Comparison of ENCODE assay signal across 8 cellular contexts in the genomic region with DNA sequence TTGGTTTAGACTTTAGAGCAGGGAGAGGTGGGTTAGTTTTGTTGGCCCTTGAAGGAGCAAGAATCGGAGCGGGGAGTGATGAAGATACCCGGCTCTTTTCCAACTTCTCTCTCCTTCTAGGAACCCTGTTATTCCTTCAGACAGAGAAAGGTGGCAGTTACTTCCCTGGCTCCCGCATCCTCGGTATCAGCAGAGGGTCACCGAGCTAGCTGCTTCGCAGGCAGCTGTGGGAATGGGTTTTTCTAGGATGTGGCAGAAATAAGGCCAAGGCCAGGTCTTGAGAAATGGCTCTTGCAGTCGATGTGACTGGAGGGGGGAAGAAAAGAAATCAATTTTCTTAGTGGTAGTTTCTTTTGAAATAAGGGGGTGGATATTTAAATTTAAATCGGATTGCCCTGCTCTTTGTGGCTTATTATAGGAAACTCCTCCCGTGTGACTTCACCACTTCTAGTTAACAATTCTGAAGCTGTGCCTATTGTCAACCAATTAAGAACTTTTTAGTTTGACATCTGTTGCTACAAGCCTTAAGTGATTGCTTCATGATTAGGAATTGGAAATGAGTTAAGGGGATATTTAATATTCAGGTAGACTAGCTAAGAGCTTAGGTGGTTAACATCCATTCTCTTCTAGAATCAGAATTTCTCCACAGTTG. TPM values are rescaled to one million over a fixed set of nuclear protein-coding genes. Genes with fewer than 3 reads are reported as not detected.
DNase-seq lines count a peak whose midpoint lies in the region; ATAC-seq and TF ChIP-seq lines count a peak whose summit lies in the region.

No MANE protein-coding gene starts in this region.

- WGBS in gastroesophageal sphincter (ENCODE audit: low coverage in 1 of 2), 2 donors = 0 to 2% methylated on average over 6 to 10 of the region's 10 CpGs

- no peak for DNase-seq in HCT116 (ENCODE audit: low read depth, low spot score)
- DNase-seq in T-helper 17 cell = no peak
- no peak for DNase-seq in effector CD8-positive, alpha-beta T cell (lab: John Stamatoyannopoulos, UW)
- no peak for DNase-seq in NCI-H1436 (lab: John Stamatoyannopoulos, UW)
- DNase-seq in stimulated activated CD8-positive, alpha-beta memory T cell treated with anti-CD3 and anti-CD28 coated beads, Interleukin-4, amount 100 ng/mL, for 48 hours = no peak

- H3K4me3 ChIP-seq in HCT116 (replicated peaks in 1 of 2; ENCODE audit: low read depth in 1 of 2, low read length in 2 of 2) = peak overlapping the region; percentile 55 to 97
- peak overlapping the region; percentile 75 to 98 for H3K4me3 ChIP-seq in gastroesophageal sphincter
- H3K4me3 ChIP-seq in skin epidermis = peak overlapping the region; percentile 64 to 99 (median 96)

- no peak overlapping the region for H2AFZ ChIP-seq in HCT116 (ENCODE audit: low read depth, low read length, poor library complexity, severe bottlenecking)

- CTCF ChIA-PET in HCT116 (lab: Charles Lee) = no interaction called here

- H4K20me1 ChIP-seq in HCT116 (ENCODE audit: insufficient read depth) = no peaks in the 10 kb centered on the region

- no peaks in the 10 kb centered on the region for H3K27me3 Mint-ChIP-seq in T-helper 17 cell

- H3K4me3 Mint-ChIP-seq in T-helper 17 cell = peak overlapping the region; percentile 89

- peaks cover 11% of the 10 kb centered on the region for H3K36me3 Mint-ChIP-seq in T-helper 17 cell (ENCODE audit: low read depth)

- no peaks in the 10 kb centered on the region for H3K9me3 ChIP-seq in HCT116 (ENCODE audit: control insufficient read depth in 1 of 2, insufficient read depth in 1 of 2, low read depth in 1 of 2, low read length in 2 of 2)
- H3K9me3 ChIP-seq in T-helper 17 cell (ENCODE audit: control insufficient read depth, low read length, poor library complexity, severe bottlenecking) = no peaks in the 10 kb centered on the region
- H3K9me3 ChIP-seq in gastroesophageal sphincter = no peaks in the 10 kb centered on the region

- H3K36me3 ChIP-seq in HCT116 (ENCODE audit: control insufficient read depth in 1 of 2, insufficient read depth in 2 of 2, low read length in 2 of 2) (peaks cover 0 to 3% of the 10 kb centered on the region in 2 experiments; a peak in 2 of 4 replicates), gastroesophageal sphincter (peaks cover 0 to 30% of the 10 kb centered on the region in 2 donors)

- H3K9ac ChIP-seq in HCT116 (ENCODE audit: low read length) = peak overlapping the region; percentile 66

- H3K27ac ChIP-seq in HCT116 (ENCODE audit: low read depth, low read length) = 0 out of 2 replicates have a peak overlapping the region, but pooled peaks have one; percentile 7
- H3K27ac ChIP-seq in gastroesophageal sphincter = peak overlapping the region in 3 of 4 donors; percentile 86 to 95 (median 91)
- H3K27ac ChIP-seq in skin epidermis = peak overlapping the region in 14 of 21 experiments; percentile 76 to 94 (median 92)

- peak overlapping the region; percentile 97 for H3K4me2 ChIP-seq in HCT116 (ENCODE audit: low read length)

- TF ChIP-seq POLR2A in HCT116 (IDR thresholded peaks at IDR 0.05; ENCODE audit: borderline replicate concordance, extremely low read depth, insufficient read depth, insufficient read length) (no peak), gastroesophageal sphincter (IDR thresholded peaks at IDR 0.05) (no peak)

- H3K4me1 ChIP-seq in HCT116 (ENCODE audit: control insufficient read depth in 1 of 2, insufficient read depth in 2 of 2, low read length in 2 of 2) (peaks cover 3 to 19% of the 10 kb centered on the region in 2 experiments; a peak in 3 of 4 replicates), gastroesophageal sphincter (peaks cover 0 to 47% (median 7%) of the 10 kb centered on the region in 3 donors)

- TF ChIP-seq RAD21 in HCT116 (IDR thresholded peaks at IDR 0.05; ENCODE audit: low read depth) = no peak

- H3K27ac Mint-ChIP-seq in T-helper 17 cell = peak overlapping the region; percentile 73

- no peaks in the 10 kb centered on the region for H3K9me2 ChIP-seq in HCT116 (ENCODE audit: insufficient read depth)

- intact Hi-C loops in HCT116 (cut with micrococcal nuclease) = no loop called here

- peaks cover 35% of the 10 kb centered on the region for H3K4me1 Mint-ChIP-seq in T-helper 17 cell

- POLR2A ChIA-PET in HCT116 (lab: Charles Lee) = no interaction called here

- no peak for TF ChIP-seq EP300 in gastroesophageal sphincter (IDR thresholded peaks at IDR 0.05)

- peaks cover 21% of the 10 kb centered on the region for H3K79me2 ChIP-seq in HCT116 (ENCODE audit: insufficient read depth, low read length)

- no peaks in the 10 kb centered on the region for H3K27me3 ChIP-seq in HCT116 (ENCODE audit: insufficient read depth, low read length)
- H3K27me3 ChIP-seq in gastroesophageal sphincter = no peaks in the 10 kb centered on the region

- ATAC-seq in HCT116 (no peak), T-helper 17 cell (no peak), gastroesophageal sphincter (no peak)
- ATAC-seq in activated CD4-positive, CD25-positive, alpha-beta regulatory T cell treated with anti-CD3 and anti-CD28 coated beads, Interleukin-2, amount 50 U/mL, for 24 hours = no peak

- TSS peak; percentile 58 for BruUV-seq in HCT116 (replicated peaks; lab: Mats Ljungman, UMichigan)

- no peak for TF ChIP-seq CTCF in HCT116 (IDR thresholded peaks at IDR 0.05 in 2 of 3, conservative IDR thresholded peaks at IDR 0.05 in 1 of 3; ENCODE audit: borderline replicate concordance in 1 of 3, insufficient read depth in 1 of 3, low read depth in 2 of 3, low read length in 2 of 3)
- TF ChIP-seq CTCF in gastroesophageal sphincter (IDR thresholded peaks at IDR 0.05) = no peak

- RAD21 ChIA-PET in HCT116 (lab: Charles Lee; ENCODE audit: low non-redundant PET in 1 of 2, low total read pairs in 2 of 2, uncharacterized antibody in 2 of 2, unreplicated experiment in 2 of 2) = no interaction called here

TF ChIP-seq in HCT116, 20 proteins besides CTCF, POLR2A, EP300 and RAD21:
- TF ChIP-seq REST (IDR thresholded peaks at IDR 0.05; ENCODE audit: low read depth) (no peak), TCF7L2 (IDR thresholded peaks at IDR 0.05; ENCODE audit: borderline replicate concordance, extremely low read depth, insufficient read depth, insufficient read length) (no peak), ZFX (IDR thresholded peaks at IDR 0.05) (no peak), YY1 (IDR thresholded peaks at IDR 0.05; ENCODE audit: extremely low read depth, insufficient replicate concordance, low read depth, low read length) (no peak), FOSL1 (IDR thresholded peaks at IDR 0.05; ENCODE audit: low read depth) (no peak), SIN3A (IDR thresholded peaks at IDR 0.05; ENCODE audit: low read depth) (no peak), EZH2phosphoT487 (IDR thresholded peaks at IDR 0.05; ENCODE audit: borderline replicate concordance) (no peak), SP1 (IDR thresholded peaks at IDR 0.05; ENCODE audit: low read depth) (no peak), JUND (IDR thresholded peaks at IDR 0.05) (no peak), CEBPB (IDR thresholded peaks at IDR 0.05; ENCODE audit: low read depth) (no peak)
- TF ChIP-seq, protein P1, sequence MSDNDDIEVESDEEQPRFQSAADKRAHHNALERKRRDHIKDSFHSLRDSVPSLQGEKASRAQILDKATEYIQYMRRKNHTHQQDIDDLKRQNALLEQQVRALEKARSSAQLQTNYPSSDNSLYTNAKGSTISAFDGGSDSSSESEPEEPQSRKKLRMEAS (IDR thresholded peaks at IDR 0.05) = no peak
TF ChIP-seq in HCT116: peak in this region for 0.

RNA-seq across cellular contexts. Expression of gene SAP30L, which starts 1.4 kb away (rescaled TPM):
- 25.5 TPM for total RNA-seq in HCT116 (2021; ENCODE audit: unreplicated experiment)
- polyA plus RNA-seq in HCT116 (2012) = 17.4 and 24.1 TPM in 2 replicates
- 10 to 100 TPM; 25.0 to 37.9 TPM for total RNA-seq in T-helper 17 cell
- 10 to 100 TPM; 37.4 to 88.3 (median 68.8) TPM for total RNA-seq in gastroesophageal sphincter

RNA-seq across cellular contexts. Expression of gene HAND1, which starts 30.8 kb away (rescaled TPM):
- total RNA-seq in HCT116 (2021; ENCODE audit: unreplicated experiment) (not detected), T-helper 17 cell (not detected), gastroesophageal sphincter (not detected)
- 0.03 TPM in 1 of 2 replicates, not detected in the other for polyA plus RNA-seq in HCT116 (2012)

Comparison
In these comparisons a context has a peak if more than half of its experiments do, and no peak if none do; other contexts are left out.
1. H3K27ac ChIP-seq: peak in every context shown above with its lines; median percentile 92 in skin epidermis; 91 in gastroesophageal sphincter; 7 in HCT116.